ENCODE assay signal across 1 cellular context in the genomic region with DNA sequence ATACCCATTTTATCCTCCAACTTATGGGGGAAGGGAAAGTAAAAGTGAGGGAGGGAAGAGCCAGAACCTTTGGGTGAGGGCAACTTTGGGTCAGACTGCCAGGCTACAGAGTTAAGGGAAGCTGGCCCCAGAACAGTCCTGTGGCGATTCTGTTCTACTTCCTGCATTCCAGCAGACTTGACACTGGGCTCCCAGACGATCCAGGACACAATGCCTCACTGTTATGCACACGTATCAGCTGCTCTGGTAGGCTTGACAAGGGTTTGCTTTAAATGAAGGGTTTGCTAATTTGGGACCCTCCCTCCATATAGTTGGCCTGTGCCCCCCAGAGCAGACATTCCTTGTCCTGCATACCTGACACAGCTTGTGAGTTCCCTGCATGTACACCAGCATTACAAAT.
TF ChIP-seq lines count a peak whose summit lies in the region.

No MANE protein-coding gene starts in this region.

TF ChIP-seq in WTC11, 78 proteins besides CTCF, POLR2A, EP300 and RAD21 (continued from another document):
- TF ChIP-seq, protein P1, sequence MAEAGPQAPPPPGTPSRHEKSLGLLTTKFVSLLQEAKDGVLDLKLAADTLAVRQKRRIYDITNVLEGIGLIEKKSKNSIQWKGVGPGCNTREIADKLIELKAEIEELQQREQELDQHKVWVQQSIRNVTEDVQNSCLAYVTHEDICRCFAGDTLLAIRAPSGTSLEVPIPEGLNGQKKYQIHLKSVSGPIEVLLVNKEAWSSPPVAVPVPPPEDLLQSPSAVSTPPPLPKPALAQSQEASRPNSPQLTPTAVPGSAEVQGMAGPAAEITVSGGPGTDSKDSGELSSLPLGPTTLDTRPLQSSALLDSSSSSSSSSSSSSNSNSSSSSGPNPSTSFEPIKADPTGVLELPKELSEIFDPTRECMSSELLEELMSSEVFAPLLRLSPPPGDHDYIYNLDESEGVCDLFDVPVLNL (CRISPR knock-in tag; IDR thresholded peaks at IDR 0.05; ENCODE audit: borderline replicate concordance, low read depth), result no peak
- TF ChIP-seq, protein P2, sequence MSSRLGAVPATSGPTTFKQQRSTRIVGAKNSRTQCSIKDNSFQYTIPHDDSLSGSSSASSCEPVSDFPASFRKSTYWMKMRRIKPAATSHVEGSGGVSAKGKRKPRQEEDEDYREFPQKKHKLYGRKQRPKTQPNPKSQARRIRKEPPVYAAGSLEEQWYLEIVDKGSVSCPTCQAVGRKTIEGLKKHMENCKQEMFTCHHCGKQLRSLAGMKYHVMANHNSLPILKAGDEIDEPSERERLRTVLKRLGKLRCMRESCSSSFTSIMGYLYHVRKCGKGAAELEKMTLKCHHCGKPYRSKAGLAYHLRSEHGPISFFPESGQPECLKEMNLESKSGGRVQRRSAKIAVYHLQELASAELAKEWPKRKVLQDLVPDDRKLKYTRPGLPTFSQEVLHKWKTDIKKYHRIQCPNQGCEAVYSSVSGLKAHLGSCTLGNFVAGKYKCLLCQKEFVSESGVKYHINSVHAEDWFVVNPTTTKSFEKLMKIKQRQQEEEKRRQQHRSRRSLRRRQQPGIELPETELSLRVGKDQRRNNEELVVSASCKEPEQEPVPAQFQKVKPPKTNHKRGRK (CRISPR knock-in tag; IDR thresholded peaks at IDR 0.05; ENCODE audit: borderline replicate concordance), result no peak
- no peak for TF ChIP-seq SOX15 (CRISPR knock-in tag; IDR thresholded peaks at IDR 0.05)
- TF ChIP-seq, protein P3, sequence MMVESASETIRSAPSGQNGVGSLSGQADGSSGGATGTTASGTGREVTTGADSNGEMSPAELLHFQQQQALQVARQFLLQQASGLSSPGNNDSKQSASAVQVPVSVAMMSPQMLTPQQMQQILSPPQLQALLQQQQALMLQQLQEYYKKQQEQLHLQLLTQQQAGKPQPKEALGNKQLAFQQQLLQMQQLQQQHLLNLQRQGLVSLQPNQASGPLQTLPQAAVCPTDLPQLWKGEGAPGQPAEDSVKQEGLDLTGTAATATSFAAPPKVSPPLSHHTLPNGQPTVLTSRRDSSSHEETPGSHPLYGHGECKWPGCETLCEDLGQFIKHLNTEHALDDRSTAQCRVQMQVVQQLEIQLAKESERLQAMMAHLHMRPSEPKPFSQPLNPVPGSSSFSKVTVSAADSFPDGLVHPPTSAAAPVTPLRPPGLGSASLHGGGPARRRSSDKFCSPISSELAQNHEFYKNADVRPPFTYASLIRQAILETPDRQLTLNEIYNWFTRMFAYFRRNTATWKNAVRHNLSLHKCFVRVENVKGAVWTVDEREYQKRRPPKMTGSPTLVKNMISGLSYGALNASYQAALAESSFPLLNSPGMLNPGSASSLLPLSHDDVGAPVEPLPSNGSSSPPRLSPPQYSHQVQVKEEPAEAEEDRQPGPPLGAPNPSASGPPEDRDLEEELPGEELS (CRISPR knock-in tag; IDR thresholded peaks at IDR 0.05), result no peak
